8 cellular contexts compared by ENCODE assay signal in genomic region chr2:87315183-87315902, GRCh38.
DNase-seq lines count a peak whose midpoint lies in the region; ATAC-seq, FAIRE-seq and TF ChIP-seq lines count a peak whose summit lies in the region.
"Not testable (repeated sequence)": the region's sequence is repeated elsewhere in the genome, so short reads cannot be mapped to it uniquely, and the experiment has no call there.

No MANE protein-coding gene starts in this region.

- H3K27me3 Mint-ChIP-seq in activated B cell treated with CpG ODN at 0.5 μM for 24 hours, memory B cell: not testable (repeated sequence)

- CTCF ChIA-PET in activated B cell treated with CpG ODN at 0.5 μM for 24 hours (lab: Charles Lee), result not testable (repeated sequence)

- ATAC-seq in GM18868 (IDR thresholded peaks at IDR 0.05; ENCODE audit: unreplicated experiment) (peak; percentile 49), GM21786 (IDR thresholded peaks at IDR 0.05; ENCODE audit: unreplicated experiment) (peak; percentile 66), HG03039 (IDR thresholded peaks at IDR 0.05; ENCODE audit: unreplicated experiment) (peak; percentile 82), activated B cell treated with CpG ODN at 0.5 μM for 24 hours (ENCODE audit: low read depth) (peak; percentile 84), memory B cell (ENCODE audit: low read depth) (peak; percentile 86)
- peak; percentile 90 to 93 for ATAC-seq in activated naive CD4-positive, alpha-beta T cell treated with anti-CD3 and anti-CD28 coated beads, Interleukin-2, amount 50 U/mL, for 72 hours

- intact Hi-C loops in activated B cell treated with CpG ODN at 0.5 μM for 24 hours (cut with micrococcal nuclease), result not testable (repeated sequence)

- DNase-seq in HTR-8/SVneo (ENCODE audit: insufficient read length, low spot score); activated B cell treated with CpG ODN at 0.5 μM for 24 hours; activated naive CD4-positive, alpha-beta T cell treated with anti-CD3 and anti-CD28 coated beads, Interleukin-2, amount 50 U/mL, for 72 hours (ENCODE audit: low spot score in 2 of 2); memory B cell (ENCODE audit: low spot score in 2 of 2): not testable (repeated sequence)
- peak; percentile 39 for DNase-seq in stimulated activated CD8-positive, alpha-beta memory T cell treated with anti-CD3 and anti-CD28 coated beads, Interleukin-4, amount 100 ng/mL, for 48 hours

- not testable (repeated sequence) for H3K9me3 Mint-ChIP-seq in activated B cell treated with CpG ODN at 0.5 μM for 24 hours; activated naive CD4-positive, alpha-beta T cell treated with anti-CD3 and anti-CD28 coated beads, Interleukin-2, amount 50 U/mL, for 72 hours; memory B cell

- peak; percentile 13 for FAIRE-seq in HTR-8/SVneo (lab: Jason Lieb, UNC)

- not testable (repeated sequence) for H3K4me1 Mint-ChIP-seq in activated B cell treated with CpG ODN at 0.5 μM for 24 hours, memory B cell

- not testable (repeated sequence) for H3K36me3 Mint-ChIP-seq in activated B cell treated with CpG ODN at 0.5 μM for 24 hours (ENCODE audit: low read depth); activated naive CD4-positive, alpha-beta T cell treated with anti-CD3 and anti-CD28 coated beads, Interleukin-2, amount 50 U/mL, for 72 hours; memory B cell

- H3K27ac Mint-ChIP-seq in activated B cell treated with CpG ODN at 0.5 μM for 24 hours; activated naive CD4-positive, alpha-beta T cell treated with anti-CD3 and anti-CD28 coated beads, Interleukin-2, amount 50 U/mL, for 72 hours; memory B cell: not testable (repeated sequence)

- POLR2A ChIA-PET in activated B cell treated with CpG ODN at 0.5 μM for 24 hours (lab: Charles Lee), result not testable (repeated sequence)

- not testable (repeated sequence) for H3K4me3 Mint-ChIP-seq in activated B cell treated with CpG ODN at 0.5 μM for 24 hours, memory B cell

- not testable (repeated sequence) for TF ChIP-seq CTCF in activated B cell treated with CpG ODN at 0.5 μM for 24 hours (IDR thresholded peaks at IDR 0.05)
